Comparison of ENCODE assay signal across 9 cellular contexts in the genomic region with DNA sequence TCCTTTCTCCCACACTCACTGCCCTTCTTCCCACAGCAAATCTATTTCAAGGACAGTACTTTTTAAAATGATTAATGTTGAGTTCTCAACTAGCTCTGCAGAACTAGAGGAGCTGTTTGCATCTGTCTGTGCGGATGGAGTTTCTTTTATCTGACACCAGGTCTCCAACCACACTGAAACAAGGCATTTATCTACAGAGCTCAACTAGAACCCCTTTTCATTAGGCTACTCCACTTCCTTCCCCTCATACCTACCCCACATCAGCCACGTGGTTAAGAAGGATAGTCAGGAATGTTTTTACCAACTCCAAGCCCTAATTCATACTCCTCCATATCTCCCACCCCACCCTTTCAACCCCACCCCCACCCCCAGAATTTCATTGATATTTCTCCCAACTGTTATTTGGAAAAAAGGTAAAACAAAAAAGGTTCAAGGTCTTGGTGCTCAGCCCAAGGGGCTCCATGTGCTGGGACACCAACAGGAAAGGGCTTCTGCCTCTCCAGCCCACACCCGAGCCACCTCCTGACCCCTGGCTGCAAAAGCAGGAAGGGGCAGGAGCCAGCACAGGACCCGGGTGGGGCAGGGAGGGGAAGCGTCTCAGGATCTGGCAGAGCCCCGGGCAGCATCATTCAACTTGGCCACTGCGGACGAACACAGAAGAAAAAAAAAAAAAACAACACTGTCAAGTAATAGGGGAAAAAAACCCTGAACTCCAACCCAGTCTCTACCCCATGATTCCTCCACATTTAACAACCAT. TPM values are rescaled to one million over a fixed set of nuclear protein-coding genes. Genes with fewer than 3 reads are reported as not detected.
A peak's percentile ranks its signal among the peaks of the same experiment; 100 is the strongest.
DNase-seq lines count a peak whose midpoint lies in the region; ATAC-seq and TF ChIP-seq lines count a peak whose summit lies in the region.
"Had no signal": no experiment of that assay in that cellular context is flagged by ENCODE, and none has a peak within 500 bp of the region (broad histone marks: within the 10 kb centered on the region; RNA-seq: fewer than 3 reads in every experiment).

No MANE protein-coding gene starts in this region.

- H3K27me3 Mint-ChIP-seq in chondrocyte (ENCODE audit: low read depth): no peaks in the 10 kb centered on the region
- no peaks in the 10 kb centered on the region for H3K27me3 Mint-ChIP-seq in memory B cell

- TF ChIP-seq POLR2A in upper lobe of left lung (IDR thresholded peaks at IDR 0.05): no peak

- H3K4me1 Mint-ChIP-seq in chondrocyte (ENCODE audit: low read depth) (peaks cover 32% of the 10 kb centered on the region), memory B cell (peaks cover 19% of the 10 kb centered on the region)

- no peak overlapping the region for H3K4me3 Mint-ChIP-seq in chondrocyte (ENCODE audit: unreplicated experiment)
- no peak overlapping the region for H3K4me3 Mint-ChIP-seq in memory B cell

- WGBS in upper lobe of left lung, 2 donors: 19 to 22% methylated on average over 8 of the region's 8 CpGs

- H3K9me3 ChIP-seq in upper lobe of left lung: no peaks in the 10 kb centered on the region

- peak; percentile 15 for DNase-seq in activated CD8-positive, alpha-beta memory T cell treated with anti-CD3 and anti-CD28 coated beads for 24 hours
- DNase-seq in activated CD8-positive, alpha-beta memory T cell treated with anti-CD3 and anti-CD28 coated beads, Interleukin-2, amount 50 U/mL, for 4 hours: no peak
- DNase-seq in chondrocyte (ENCODE audit: low spot score): no peak
- no peak for DNase-seq in memory B cell (ENCODE audit: low spot score in 2 of 2)
- DNase-seq in upper lobe of left lung: peak in 1 of 2 donors; percentile 62
- DNase-seq in AG20443 (ENCODE audit: low spot score): no peak
- no peak for DNase-seq in HCEC 1CT

- H3K27ac Mint-ChIP-seq in chondrocyte (ENCODE audit: unreplicated experiment): peak overlapping the region; percentile 45
- H3K27ac Mint-ChIP-seq in memory B cell: peak overlapping the region; percentile 84

- H3K27ac ChIP-seq in upper lobe of left lung: peak overlapping the region; percentile 40 to 81 (median 69)

- peaks cover 30 to 79% (median 51%) of the 10 kb centered on the region in 4 donors for H3K36me3 ChIP-seq in upper lobe of left lung

- H3K27me3 ChIP-seq in upper lobe of left lung: no peaks in the 10 kb centered on the region

- TF ChIP-seq EP300 in upper lobe of left lung (IDR thresholded peaks at IDR 0.05): no peak

- ATAC-seq in memory B cell (ENCODE audit: low read depth) (no peak), upper lobe of left lung (ENCODE audit: low FRiP score in 2 of 2) (peak in 1 of 2 donors; percentile 37), GM21619 (IDR thresholded peaks at IDR 0.05; ENCODE audit: unreplicated experiment) (no peak)
- ATAC-seq: esophagus mucosa had no signal

- no peak overlapping the region for H3K4me3 ChIP-seq in upper lobe of left lung

- peaks cover 26% of the 10 kb centered on the region for H3K36me3 Mint-ChIP-seq in chondrocyte (ENCODE audit: low read depth)
- peaks cover 33% of the 10 kb centered on the region for H3K36me3 Mint-ChIP-seq in memory B cell

- TF ChIP-seq CTCF in chondrocyte (IDR thresholded peaks at IDR 0.05): no peak
- TF ChIP-seq CTCF in upper lobe of left lung (IDR thresholded peaks at IDR 0.05): peak in 1 of 6 experiments; percentile 8

- H3K9me3 Mint-ChIP-seq in chondrocyte (ENCODE audit: low read depth) (no peaks in the 10 kb centered on the region), memory B cell (no peaks in the 10 kb centered on the region)

- peaks cover 43 to 48% (median 46%) of the 10 kb centered on the region in 4 donors for H3K4me1 ChIP-seq in upper lobe of left lung

RNA-seq across cellular contexts. Expression of gene ENSA, which starts 7.0 kb away (rescaled TPM):
- total RNA-seq in chondrocyte: 85.5 to 125 TPM (median 85.7 TPM) in 3 replicates
- 100 to 1,000 TPM; 141 to 271 (median 212) TPM for total RNA-seq in upper lobe of left lung

RNA-seq across cellular contexts. Expression of gene MCL1, which starts 43.0 kb away (rescaled TPM):
- 211 to 264 TPM (median 255 TPM) in 3 replicates for total RNA-seq in chondrocyte
- total RNA-seq in upper lobe of left lung: 100 to 1,000 TPM; 188 to 580 (median 425) TPM
